In genomic region chr5:58530942-58531490, GRCh38 we compare ENCODE assay signal across 1 cellular context.
TF ChIP-seq lines count a peak whose summit lies in the region.

No MANE protein-coding gene starts in this region.

TF ChIP-seq in WTC11, 78 proteins besides CTCF, POLR2A, EP300 and RAD21 (continued from another document):
- TF ChIP-seq NR3C1 (CRISPR knock-in tag; conservative IDR thresholded peaks at IDR 0.05; ENCODE audit: low read depth) = no peak
